In genomic region chr3:15097889-15098288, GRCh38 we compare ENCODE assay signal across 1 cellular context.
TF ChIP-seq lines count a peak whose summit lies in the region.

No MANE protein-coding gene starts in this region.

TF ChIP-seq in HCT116, 20 proteins besides CTCF, POLR2A, EP300 and RAD21 (continued from another document):
- TF ChIP-seq ZBTB33 (IDR thresholded peaks at IDR 0.05; ENCODE audit: extremely low read depth, insufficient replicate concordance, low read length) (no peak), SIN3A (IDR thresholded peaks at IDR 0.05; ENCODE audit: low read depth) (no peak), EZH2 (IDR thresholded peaks at IDR 0.05) (no peak), ATF3 (IDR thresholded peaks at IDR 0.05) (no peak), EZH2phosphoT487 (IDR thresholded peaks at IDR 0.05; ENCODE audit: borderline replicate concordance) (no peak), TCF7L2 (IDR thresholded peaks at IDR 0.05; ENCODE audit: borderline replicate concordance, extremely low read depth, insufficient read depth, insufficient read length) (no peak), CBX3 (IDR thresholded peaks at IDR 0.05; ENCODE audit: low read depth) (no peak), ELF1 (IDR thresholded peaks at IDR 0.05; ENCODE audit: borderline replicate concordance, low read depth) (no peak), ZFX (IDR thresholded peaks at IDR 0.05) (no peak), EGR1 (IDR thresholded peaks at IDR 0.05; ENCODE audit: low read depth) (no peak), SP1 (IDR thresholded peaks at IDR 0.05; ENCODE audit: low read depth) (no peak), JUND (IDR thresholded peaks at IDR 0.05) (no peak)
